ENCODE assay signal across 29 cellular contexts in the genomic region with DNA sequence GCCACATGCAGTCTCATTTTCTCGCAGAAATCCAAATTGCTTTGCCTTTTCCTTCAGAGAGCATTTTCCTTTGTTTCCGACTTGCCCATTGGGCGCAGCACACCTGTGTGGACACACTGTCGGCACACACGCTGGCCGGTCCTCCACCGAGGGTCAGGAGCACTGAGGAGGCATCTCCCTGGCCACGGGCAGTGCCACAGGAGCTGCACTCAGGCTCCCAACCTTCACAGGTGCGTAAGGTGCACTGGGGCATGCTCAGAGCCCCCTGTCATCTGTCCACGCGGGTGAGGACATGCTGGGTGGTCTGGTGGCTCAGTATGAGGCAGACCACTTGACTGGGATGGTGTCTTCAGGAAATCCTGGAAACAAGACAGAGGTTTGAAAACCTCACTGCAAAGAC.
"Had no signal": no experiment of that assay in that cellular context is flagged by ENCODE, and none has a peak within 500 bp of the region (broad histone marks: within the 10 kb centered on the region; RNA-seq: fewer than 3 reads in every experiment).

No MANE protein-coding gene starts in this region.

- FAIRE-seq: astrocyte, colon had no signal

- H3K27ac ChIP-seq: brain microvascular endothelial cell, esophagus muscularis mucosa, foreskin keratinocyte, gastrocnemius medialis, WERI-Rb-1 had no signal

- H3K27me3 ChIP-seq: brain microvascular endothelial cell, foreskin keratinocyte had no signal

- DNase-seq: activated B cell treated with CpG ODN at 0.5 μM for 24 hours; activated CD4-positive, alpha-beta T cell treated with anti-CD3 and anti-CD28 coated beads for 48 hours; activated CD4-positive, alpha-beta T cell treated with anti-CD3 and anti-CD28 coated beads, Interleukin-2, amount 50 U/mL, for 1 hour; activated CD4-positive, alpha-beta T cell treated with anti-CD3 and anti-CD28 coated beads, Interleukin-2, amount 50 U/mL, for 48 hours; activated CD8-positive, alpha-beta memory T cell treated with anti-CD3 and anti-CD28 coated beads for 24 hours; activated CD8-positive, alpha-beta T cell treated with anti-CD3 and anti-CD28 coated beads for 36 hours; activated gamma-delta T cell treated with Interleukin-2 at 50 U/mL for 16 hours; activated naive CD4-positive, alpha-beta T cell treated with anti-CD3 and anti-CD28 coated beads, Interleukin-2, amount 50 U/mL, for 16 hours; activated naive CD4-positive, alpha-beta T cell treated with Interleukin-2 at 50 U/mL for 16 hours; activated T-cell treated with anti-CD3 and anti-CD28 coated beads, Interleukin-2, amount 50 U/mL, for 4 hours; amniotic stem cell; anterior cingulate cortex; brain microvascular endothelial cell; caudate nucleus; cortex of kidney; dermis blood vessel endothelial cell; effector CD4-positive, alpha-beta T cell; effector memory CD8-positive, alpha-beta T cell; erythroblast; foreskin keratinocyte; gastrocnemius medialis; glutamatergic neuron; T-helper 2 cell; WERI-Rb-1 had no signal

- H3K4me3 ChIP-seq: esophagus muscularis mucosa, gastrocnemius medialis had no signal

- ATAC-seq: activated CD4-positive, CD25-positive, alpha-beta regulatory T cell treated with anti-CD3 and anti-CD28 coated beads, Interleukin-2, amount 50 U/mL, for 24 hours; activated CD8-positive, alpha-beta T cell treated with anti-CD3 and anti-CD28 coated beads for 36 hours; activated T-cell treated with anti-CD3 and anti-CD28 coated beads, Interleukin-2, amount 50 U/mL, for 4 hours; activated T-helper 17 cell treated with anti-CD3 and anti-CD28 coated beads, Interleukin-2, amount 50 U/mL, for 72 hours; effector memory CD8-positive, alpha-beta T cell; foreskin keratinocyte; gastrocnemius medialis had no signal

- H3K9me3 ChIP-seq: esophagus muscularis mucosa, gastrocnemius medialis had no signal

- H3K4me1 ChIP-seq: foreskin keratinocyte, gastrocnemius medialis had no signal

- H3K36me3 ChIP-seq: brain microvascular endothelial cell, esophagus muscularis mucosa, gastrocnemius medialis, WERI-Rb-1 had no signal
